1 cellular context compared by ENCODE assay signal in genomic region chr6:131807644-131808459, GRCh38.
TF ChIP-seq lines count a peak whose summit lies in the region.

Gene ENPP1, plus strand, starts transcription at chr6:131808020. Its CDS starts 16 bp downstream, at chr6:131808036.

TF ChIP-seq in HepG2, 621 proteins besides CTCF, POLR2A, EP300 and RAD21 (continued from another document and continues in another):
- TF ChIP-seq, protein P1, sequence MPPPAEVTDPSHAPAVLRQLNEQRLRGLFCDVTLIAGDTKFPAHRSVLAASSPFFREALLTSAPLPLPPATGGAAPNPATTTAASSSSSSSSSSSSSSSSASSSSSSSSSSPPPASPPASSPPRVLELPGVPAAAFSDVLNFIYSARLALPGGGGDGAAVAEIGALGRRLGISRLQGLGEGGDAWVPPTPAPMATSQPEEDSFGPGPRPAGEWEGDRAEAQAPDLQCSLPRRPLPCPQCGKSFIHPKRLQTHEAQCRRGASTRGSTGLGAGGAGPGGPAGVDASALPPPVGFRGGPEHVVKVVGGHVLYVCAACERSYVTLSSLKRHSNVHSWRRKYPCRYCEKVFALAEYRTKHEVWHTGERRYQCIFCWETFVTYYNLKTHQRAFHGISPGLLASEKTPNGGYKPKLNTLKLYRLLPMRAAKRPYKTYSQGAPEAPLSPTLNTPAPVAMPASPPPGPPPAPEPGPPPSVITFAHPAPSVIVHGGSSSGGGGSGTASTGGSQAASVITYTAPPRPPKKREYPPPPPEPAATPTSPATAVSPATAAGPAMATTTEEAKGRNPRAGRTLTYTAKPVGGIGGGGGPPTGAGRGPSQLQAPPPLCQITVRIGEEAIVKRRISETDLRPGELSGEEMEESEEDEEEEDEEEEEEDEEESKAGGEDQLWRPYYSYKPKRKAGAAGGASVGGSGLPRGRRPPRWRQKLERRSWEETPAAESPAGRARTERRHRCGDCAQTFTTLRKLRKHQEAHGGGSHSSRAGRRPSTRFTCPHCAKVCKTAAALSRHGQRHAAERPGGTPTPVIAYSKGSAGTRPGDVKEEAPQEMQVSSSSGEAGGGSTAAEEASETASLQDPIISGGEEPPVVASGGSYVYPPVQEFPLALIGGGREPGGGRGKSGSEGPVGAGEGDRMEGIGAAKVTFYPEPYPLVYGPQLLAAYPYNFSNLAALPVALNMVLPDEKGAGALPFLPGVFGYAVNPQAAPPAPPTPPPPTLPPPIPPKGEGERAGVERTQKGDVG (CRISPR knock-in tag; IDR thresholded peaks at IDR 0.05; ENCODE audit: borderline replicate concordance), result peak; percentile 60
- TF ChIP-seq ZNF512 (CRISPR knock-in tag; IDR thresholded peaks at IDR 0.05), result no peak
- no peak for TF ChIP-seq PCBP1 (IDR thresholded peaks at IDR 0.05; ENCODE audit: borderline replicate concordance, low read depth, low read length)
- TF ChIP-seq ELF1 (CRISPR knock-in tag; IDR thresholded peaks at IDR 0.05), result 0 out of 2 replicates have a peak, but pooled peaks have one; percentile 26
- peak; percentile 32; the same call in 1 of the 2 replicates for TF ChIP-seq RARA (CRISPR knock-in tag; IDR thresholded peaks at IDR 0.05)
- TF ChIP-seq ZNF768 (CRISPR knock-in tag; IDR thresholded peaks at IDR 0.05), result peak; percentile 66
- no peak for TF ChIP-seq SSRP1 (CRISPR knock-in tag; IDR thresholded peaks at IDR 0.05)
- no peak for TF ChIP-seq CENPX (CRISPR knock-in tag; IDR thresholded peaks at IDR 0.05)
- no peak for TF ChIP-seq ZNF580 (CRISPR knock-in tag; IDR thresholded peaks at IDR 0.05; ENCODE audit: borderline replicate concordance, low read depth)
- TF ChIP-seq ZNF710 (CRISPR knock-in tag; IDR thresholded peaks at IDR 0.05; ENCODE audit: borderline replicate concordance), result no peak; the same call in 1 of the 2 replicates
- peak; percentile 70; the same call in 1 of the 2 replicates for TF ChIP-seq NAIF1 (CRISPR knock-in tag; IDR thresholded peaks at IDR 0.05; ENCODE audit: borderline replicate concordance)
- TF ChIP-seq, protein P2, sequence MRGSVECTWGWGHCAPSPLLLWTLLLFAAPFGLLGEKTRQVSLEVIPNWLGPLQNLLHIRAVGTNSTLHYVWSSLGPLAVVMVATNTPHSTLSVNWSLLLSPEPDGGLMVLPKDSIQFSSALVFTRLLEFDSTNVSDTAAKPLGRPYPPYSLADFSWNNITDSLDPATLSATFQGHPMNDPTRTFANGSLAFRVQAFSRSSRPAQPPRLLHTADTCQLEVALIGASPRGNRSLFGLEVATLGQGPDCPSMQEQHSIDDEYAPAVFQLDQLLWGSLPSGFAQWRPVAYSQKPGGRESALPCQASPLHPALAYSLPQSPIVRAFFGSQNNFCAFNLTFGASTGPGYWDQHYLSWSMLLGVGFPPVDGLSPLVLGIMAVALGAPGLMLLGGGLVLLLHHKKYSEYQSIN (CRISPR knock-in tag; IDR thresholded peaks at IDR 0.05; ENCODE audit: borderline replicate concordance), result no peak
- TF ChIP-seq, protein P3, sequence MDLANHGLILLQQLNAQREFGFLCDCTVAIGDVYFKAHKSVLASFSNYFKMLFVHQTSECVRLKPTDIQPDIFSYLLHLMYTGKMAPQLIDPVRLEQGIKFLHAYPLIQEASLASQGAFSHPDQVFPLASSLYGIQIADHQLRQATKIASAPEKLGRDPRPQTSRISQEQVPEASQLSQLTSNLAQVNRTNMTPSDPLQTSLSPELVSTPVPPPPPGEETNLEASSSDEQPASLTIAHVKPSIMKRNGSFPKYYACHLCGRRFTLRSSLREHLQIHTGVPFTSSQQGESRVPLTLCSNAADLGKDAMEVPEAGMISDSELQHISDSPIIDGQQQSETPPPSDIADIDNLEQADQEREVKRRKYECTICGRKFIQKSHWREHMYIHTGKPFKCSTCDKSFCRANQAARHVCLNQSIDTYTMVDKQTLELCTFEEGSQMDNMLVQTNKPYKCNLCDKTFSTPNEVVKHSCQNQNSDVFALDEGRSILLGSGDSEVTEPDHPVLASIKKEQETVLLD (CRISPR knock-in tag; IDR thresholded peaks at IDR 0.05; ENCODE audit: low read depth), result no peak
- TF ChIP-seq ZNF317 (CRISPR knock-in tag; IDR thresholded peaks at IDR 0.05), result no peak
- no peak; the same call in 1 of the 2 replicates for TF ChIP-seq ZNF33B (CRISPR knock-in tag; IDR thresholded peaks at IDR 0.05)
- TF ChIP-seq HIVEP1 (CRISPR knock-in tag; IDR thresholded peaks at IDR 0.05), result no peak
- TF ChIP-seq POLR2G (IDR thresholded peaks at IDR 0.05; ENCODE audit: low read depth, low read length), result peak; percentile 48; the same call in 1 of the 2 replicates
- TF ChIP-seq, protein P4, sequence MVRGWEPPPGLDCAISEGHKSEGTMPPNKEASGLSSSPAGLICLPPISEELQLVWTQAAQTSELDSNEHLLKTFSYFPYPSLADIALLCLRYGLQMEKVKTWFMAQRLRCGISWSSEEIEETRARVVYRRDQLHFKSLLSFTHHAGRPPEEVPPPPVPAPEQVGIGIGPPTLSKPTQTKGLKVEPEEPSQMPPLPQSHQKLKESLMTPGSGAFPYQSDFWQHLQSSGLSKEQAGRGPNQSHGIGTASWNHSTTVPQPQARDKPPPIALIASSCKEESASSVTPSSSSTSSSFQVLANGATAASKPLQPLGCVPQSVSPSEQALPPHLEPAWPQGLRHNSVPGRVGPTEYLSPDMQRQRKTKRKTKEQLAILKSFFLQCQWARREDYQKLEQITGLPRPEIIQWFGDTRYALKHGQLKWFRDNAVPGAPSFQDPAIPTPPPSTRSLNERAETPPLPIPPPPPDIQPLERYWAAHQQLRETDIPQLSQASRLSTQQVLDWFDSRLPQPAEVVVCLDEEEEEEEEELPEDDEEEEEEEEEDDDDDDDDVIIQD (CRISPR knock-in tag; IDR thresholded peaks at IDR 0.05; ENCODE audit: low read depth), result 0 out of 2 replicates have a peak, but pooled peaks have one; percentile 23
- peak; percentile 63; the same call in 1 of the 2 replicates for TF ChIP-seq NRL (CRISPR knock-in tag; IDR thresholded peaks at IDR 0.05; ENCODE audit: borderline replicate concordance)
- TF ChIP-seq, protein P5, sequence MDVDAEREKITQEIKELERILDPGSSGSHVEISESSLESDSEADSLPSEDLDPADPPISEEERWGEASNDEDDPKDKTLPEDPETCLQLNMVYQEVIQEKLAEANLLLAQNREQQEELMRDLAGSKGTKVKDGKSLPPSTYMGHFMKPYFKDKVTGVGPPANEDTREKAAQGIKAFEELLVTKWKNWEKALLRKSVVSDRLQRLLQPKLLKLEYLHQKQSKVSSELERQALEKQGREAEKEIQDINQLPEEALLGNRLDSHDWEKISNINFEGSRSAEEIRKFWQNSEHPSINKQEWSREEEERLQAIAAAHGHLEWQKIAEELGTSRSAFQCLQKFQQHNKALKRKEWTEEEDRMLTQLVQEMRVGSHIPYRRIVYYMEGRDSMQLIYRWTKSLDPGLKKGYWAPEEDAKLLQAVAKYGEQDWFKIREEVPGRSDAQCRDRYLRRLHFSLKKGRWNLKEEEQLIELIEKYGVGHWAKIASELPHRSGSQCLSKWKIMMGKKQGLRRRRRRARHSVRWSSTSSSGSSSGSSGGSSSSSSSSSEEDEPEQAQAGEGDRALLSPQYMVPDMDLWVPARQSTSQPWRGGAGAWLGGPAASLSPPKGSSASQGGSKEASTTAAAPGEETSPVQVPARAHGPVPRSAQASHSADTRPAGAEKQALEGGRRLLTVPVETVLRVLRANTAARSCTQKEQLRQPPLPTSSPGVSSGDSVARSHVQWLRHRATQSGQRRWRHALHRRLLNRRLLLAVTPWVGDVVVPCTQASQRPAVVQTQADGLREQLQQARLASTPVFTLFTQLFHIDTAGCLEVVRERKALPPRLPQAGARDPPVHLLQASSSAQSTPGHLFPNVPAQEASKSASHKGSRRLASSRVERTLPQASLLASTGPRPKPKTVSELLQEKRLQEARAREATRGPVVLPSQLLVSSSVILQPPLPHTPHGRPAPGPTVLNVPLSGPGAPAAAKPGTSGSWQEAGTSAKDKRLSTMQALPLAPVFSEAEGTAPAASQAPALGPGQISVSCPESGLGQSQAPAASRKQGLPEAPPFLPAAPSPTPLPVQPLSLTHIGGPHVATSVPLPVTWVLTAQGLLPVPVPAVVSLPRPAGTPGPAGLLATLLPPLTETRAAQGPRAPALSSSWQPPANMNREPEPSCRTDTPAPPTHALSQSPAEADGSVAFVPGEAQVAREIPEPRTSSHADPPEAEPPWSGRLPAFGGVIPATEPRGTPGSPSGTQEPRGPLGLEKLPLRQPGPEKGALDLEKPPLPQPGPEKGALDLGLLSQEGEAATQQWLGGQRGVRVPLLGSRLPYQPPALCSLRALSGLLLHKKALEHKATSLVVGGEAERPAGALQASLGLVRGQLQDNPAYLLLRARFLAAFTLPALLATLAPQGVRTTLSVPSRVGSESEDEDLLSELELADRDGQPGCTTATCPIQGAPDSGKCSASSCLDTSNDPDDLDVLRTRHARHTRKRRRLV (CRISPR knock-in tag; IDR thresholded peaks at IDR 0.05), result no peak
- TF ChIP-seq, protein P6, sequence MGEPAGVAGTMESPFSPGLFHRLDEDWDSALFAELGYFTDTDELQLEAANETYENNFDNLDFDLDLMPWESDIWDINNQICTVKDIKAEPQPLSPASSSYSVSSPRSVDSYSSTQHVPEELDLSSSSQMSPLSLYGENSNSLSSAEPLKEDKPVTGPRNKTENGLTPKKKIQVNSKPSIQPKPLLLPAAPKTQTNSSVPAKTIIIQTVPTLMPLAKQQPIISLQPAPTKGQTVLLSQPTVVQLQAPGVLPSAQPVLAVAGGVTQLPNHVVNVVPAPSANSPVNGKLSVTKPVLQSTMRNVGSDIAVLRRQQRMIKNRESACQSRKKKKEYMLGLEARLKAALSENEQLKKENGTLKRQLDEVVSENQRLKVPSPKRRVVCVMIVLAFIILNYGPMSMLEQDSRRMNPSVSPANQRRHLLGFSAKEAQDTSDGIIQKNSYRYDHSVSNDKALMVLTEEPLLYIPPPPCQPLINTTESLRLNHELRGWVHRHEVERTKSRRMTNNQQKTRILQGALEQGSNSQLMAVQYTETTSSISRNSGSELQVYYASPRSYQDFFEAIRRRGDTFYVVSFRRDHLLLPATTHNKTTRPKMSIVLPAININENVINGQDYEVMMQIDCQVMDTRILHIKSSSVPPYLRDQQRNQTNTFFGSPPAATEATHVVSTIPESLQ (CRISPR knock-in tag; conservative IDR thresholded peaks at IDR 0.05), result no peak
- TF ChIP-seq SKIL (CRISPR knock-in tag; IDR thresholded peaks at IDR 0.05; ENCODE audit: borderline replicate concordance), result no peak
- no peak for TF ChIP-seq ZNF724P (CRISPR knock-in tag; IDR thresholded peaks at IDR 0.05; ENCODE audit: borderline replicate concordance)
- TF ChIP-seq MLXIP (CRISPR knock-in tag; IDR thresholded peaks at IDR 0.05; ENCODE audit: borderline replicate concordance), result peak; percentile 43; the same call in 1 of the 2 replicates
